Comparison of ENCODE assay signal across 1 cellular context in genomic region chr6:137866200-137866913, GRCh38.
TF ChIP-seq lines count a peak whose summit lies in the region.

No MANE protein-coding gene starts in this region.

TF ChIP-seq in HepG2, 621 proteins besides CTCF, POLR2A, EP300 and RAD21 (continued from another document and continues in another):
- TF ChIP-seq, protein P1, sequence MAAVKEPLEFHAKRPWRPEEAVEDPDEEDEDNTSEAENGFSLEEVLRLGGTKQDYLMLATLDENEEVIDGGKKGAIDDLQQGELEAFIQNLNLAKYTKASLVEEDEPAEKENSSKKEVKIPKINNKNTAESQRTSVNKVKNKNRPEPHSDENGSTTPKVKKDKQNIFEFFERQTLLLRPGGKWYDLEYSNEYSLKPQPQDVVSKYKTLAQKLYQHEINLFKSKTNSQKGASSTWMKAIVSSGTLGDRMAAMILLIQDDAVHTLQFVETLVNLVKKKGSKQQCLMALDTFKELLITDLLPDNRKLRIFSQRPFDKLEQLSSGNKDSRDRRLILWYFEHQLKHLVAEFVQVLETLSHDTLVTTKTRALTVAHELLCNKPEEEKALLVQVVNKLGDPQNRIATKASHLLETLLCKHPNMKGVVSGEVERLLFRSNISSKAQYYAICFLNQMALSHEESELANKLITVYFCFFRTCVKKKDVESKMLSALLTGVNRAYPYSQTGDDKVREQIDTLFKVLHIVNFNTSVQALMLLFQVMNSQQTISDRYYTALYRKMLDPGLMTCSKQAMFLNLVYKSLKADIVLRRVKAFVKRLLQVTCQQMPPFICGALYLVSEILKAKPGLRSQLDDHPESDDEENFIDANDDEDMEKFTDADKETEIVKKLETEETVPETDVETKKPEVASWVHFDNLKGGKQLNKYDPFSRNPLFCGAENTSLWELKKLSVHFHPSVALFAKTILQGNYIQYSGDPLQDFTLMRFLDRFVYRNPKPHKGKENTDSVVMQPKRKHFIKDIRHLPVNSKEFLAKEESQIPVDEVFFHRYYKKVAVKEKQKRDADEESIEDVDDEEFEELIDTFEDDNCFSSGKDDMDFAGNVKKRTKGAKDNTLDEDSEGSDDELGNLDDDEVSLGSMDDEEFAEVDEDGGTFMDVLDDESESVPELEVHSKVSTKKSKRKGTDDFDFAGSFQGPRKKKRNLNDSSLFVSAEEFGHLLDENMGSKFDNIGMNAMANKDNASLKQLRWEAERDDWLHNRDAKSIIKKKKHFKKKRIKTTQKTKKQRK (IDR thresholded peaks at IDR 0.05; ENCODE audit: low read length) = no peak
- TF ChIP-seq ARHGAP35 (CRISPR knock-in tag; IDR thresholded peaks at IDR 0.05; ENCODE audit: borderline replicate concordance) (no peak), ISL2 (CRISPR knock-in tag; IDR thresholded peaks at IDR 0.05) (no peak), MLXIP (CRISPR knock-in tag; IDR thresholded peaks at IDR 0.05; ENCODE audit: borderline replicate concordance) (0 out of 2 replicates have a peak, but pooled peaks have one; percentile 53), ZNF678 (CRISPR knock-in tag; IDR thresholded peaks at IDR 0.05) (peak; percentile 19; the same call in 1 of the 2 replicates), NR0B2 (CRISPR knock-in tag; IDR thresholded peaks at IDR 0.05) (peak; percentile 56), ZNF335 (CRISPR knock-in tag; IDR thresholded peaks at IDR 0.05) (no peak; the same call in 1 of the 2 replicates), ZBTB7A (CRISPR knock-in tag; IDR thresholded peaks at IDR 0.05) (no peak), IRF2 (CRISPR knock-in tag; IDR thresholded peaks at IDR 0.05) (no peak), ZNF670 (CRISPR knock-in tag; IDR thresholded peaks at IDR 0.05; ENCODE audit: borderline replicate concordance) (no peak), USF2 (IDR thresholded peaks at IDR 0.05; ENCODE audit: low read depth, low read length) (peak; percentile 51; the same call in 1 of the 2 replicates), USF2 (CRISPR knock-in tag; IDR thresholded peaks at IDR 0.05; ENCODE audit: borderline replicate concordance) (peak; percentile 74; the same call in 1 of the 2 replicates), TAF15 (IDR thresholded peaks at IDR 0.05; ENCODE audit: low read depth, low read length, poor library complexity, severe bottlenecking) (peak; percentile 23), NFKB2 (CRISPR knock-in tag; IDR thresholded peaks at IDR 0.05; ENCODE audit: borderline replicate concordance) (no peak; the same call in 1 of the 2 replicates), E2F2 (CRISPR knock-in tag; IDR thresholded peaks at IDR 0.05; ENCODE audit: borderline replicate concordance) (no peak), PHF20 (CRISPR knock-in tag; IDR thresholded peaks at IDR 0.05) (peak; percentile 38; the same call in 1 of the 2 replicates), CBX2 (IDR thresholded peaks at IDR 0.05; ENCODE audit: low read depth, low read length) (no peak), CBX2 (CRISPR knock-in tag; IDR thresholded peaks at IDR 0.05; ENCODE audit: low read depth) (no peak), HOXA5 (CRISPR knock-in tag; IDR thresholded peaks at IDR 0.05) (no peak; the same call in 1 of the 2 replicates), TEF (CRISPR knock-in tag; IDR thresholded peaks at IDR 0.05) (peak; percentile 55), RNF2 (conservative IDR thresholded peaks at IDR 0.05; ENCODE audit: low read depth) (no peak; the same call in 1 of the 2 replicates), ZNF740 (CRISPR knock-in tag; IDR thresholded peaks at IDR 0.05) (0 out of 2 replicates have a peak, but pooled peaks have one; percentile 52), ZNF318 (CRISPR knock-in tag; IDR thresholded peaks at IDR 0.05) (no peak), GLI4 (CRISPR knock-in tag; IDR thresholded peaks at IDR 0.05; ENCODE audit: borderline replicate concordance) (0 out of 2 replicates have a peak, but pooled peaks have one; percentile 51), ZFP37 (CRISPR knock-in tag; IDR thresholded peaks at IDR 0.05; ENCODE audit: borderline replicate concordance) (no peak), SRF (IDR thresholded peaks at IDR 0.05; ENCODE audit: low read depth, low read length) (no peak), CREB1 (IDR thresholded peaks at IDR 0.05) (no peak; the same call in 1 of the 2 replicates), CREB1 (CRISPR knock-in tag; IDR thresholded peaks at IDR 0.05) (peak; percentile 75; the same call in 1 of the 2 replicates), MED13 (CRISPR knock-in tag; IDR thresholded peaks at IDR 0.05) (peak; percentile 50; the same call in 1 of the 2 replicates), STAG1 (CRISPR knock-in tag; IDR thresholded peaks at IDR 0.05) (no peak)
